ENCODE assay signal across 19 cellular contexts in genomic region chr11:571802-572185, GRCh38.
"Had no signal": no experiment of that assay in that cellular context is flagged by ENCODE, and none has a peak within 500 bp of the region (broad histone marks: within the 10 kb centered on the region; RNA-seq: fewer than 3 reads in every experiment).

No MANE protein-coding gene starts in this region.

- H3K4me3 ChIP-seq: adrenal gland, Peyer's patch had no signal

- H3K36me3 ChIP-seq: adrenal gland, Peyer's patch had no signal

- H3K9me3 ChIP-seq: adrenal gland, Peyer's patch had no signal

- H3K27me3 ChIP-seq: adrenal gland, Peyer's patch had no signal

- H3K27ac ChIP-seq: adrenal gland, Peyer's patch had no signal

- DNase-seq: activated B cell treated with CpG ODN at 0.5 μM for 24 hours; activated CD4-positive, alpha-beta memory T cell treated with anti-CD3 and anti-CD28 coated beads, Interleukin-2, amount 10 ng/mL, durations not matched to agents 7 days and 5 days; activated CD4-positive, alpha-beta T cell treated with anti-CD3 and anti-CD28 coated beads for 1 hour; activated CD4-positive, alpha-beta T cell treated with anti-CD3 and anti-CD28 coated beads, Interleukin-2, amount 10 ng/mL, durations not matched to agents 7 days and 5 days; activated naive CD4-positive, alpha-beta T cell treated with anti-CD3 and anti-CD28 coated beads, Interleukin-2, amount 50 U/mL, for 16 hours; activated naive CD8-positive, alpha-beta T cell treated with anti-CD3 and anti-CD28 coated beads, Interleukin-2, amount 10 ng/mL, durations not matched to agents 7 days and 5 days; adrenal gland; anterior cingulate cortex; cerebellar nuclear complex; Karpas-422; NCI-H1436 treated with DMSO at 0.1 percent for 48 hours; NCI-H187; NCI-H446; NCI-H524 treated with DMSO at 0.1 percent for 48 hours; NCI-H748 treated with DMSO at 0.1 percent for 48 hours; OCI-M1; Peyer's patch; SHP77; T1000 had no signal
